In the genomic region with DNA sequence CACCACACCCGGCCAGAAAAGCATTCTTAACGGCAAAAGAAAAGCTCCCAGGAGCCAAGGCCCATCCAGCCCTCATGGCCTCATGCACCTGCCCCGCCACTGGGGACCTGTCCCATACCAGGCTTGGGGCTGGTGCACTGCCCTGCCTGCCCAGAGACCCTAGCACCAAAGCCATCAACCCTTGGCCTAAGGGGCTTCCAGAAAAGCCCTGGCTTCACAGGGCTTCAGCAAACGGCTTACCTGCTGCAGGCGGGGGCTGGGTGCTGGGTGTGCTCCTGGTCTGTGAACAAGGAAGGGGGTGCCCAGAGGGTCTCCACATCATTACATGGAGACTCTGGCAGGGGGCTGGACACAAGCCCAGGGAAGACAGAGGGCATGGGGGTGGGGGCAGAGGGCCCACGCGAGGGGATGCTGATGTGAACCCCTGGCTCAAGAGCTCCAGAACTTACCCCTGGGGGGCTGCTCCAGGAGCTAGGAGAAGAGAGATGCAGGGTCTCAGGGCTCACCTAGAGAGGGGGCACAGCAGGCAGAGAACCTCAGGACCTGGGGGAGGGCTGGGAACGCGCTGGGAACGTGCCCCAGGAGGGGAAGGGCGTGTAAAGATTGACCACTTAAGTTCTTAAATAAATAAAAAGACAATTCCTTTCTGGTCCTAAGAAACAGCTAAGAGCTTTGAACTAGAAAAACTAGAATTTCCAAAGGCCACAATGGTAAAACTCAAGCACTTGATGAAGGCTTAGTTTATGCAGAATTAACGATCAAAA, we compare ENCODE assay signal across 20 cellular contexts.
"Had no signal": no experiment of that assay in that cellular context is flagged by ENCODE, and none has a peak within 500 bp of the region (broad histone marks: within the 10 kb centered on the region; RNA-seq: fewer than 3 reads in every experiment).

No MANE protein-coding gene starts in this region.

- H3K4me3 Mint-ChIP-seq: neural crest cell had no signal

- H3K9me3 ChIP-seq: breast epithelium, esophagus muscularis mucosa, heart right ventricle, prostate gland, right atrium auricular region, tibial nerve had no signal

- H3K27me3 ChIP-seq: breast epithelium, right atrium auricular region had no signal

- DNase-seq: activated CD4-positive, alpha-beta T cell treated with anti-CD3 and anti-CD28 coated beads, Interleukin-2, amount 50 U/mL, for 1 hour; activated CD8-positive, alpha-beta memory T cell treated with anti-CD3 and anti-CD28 coated beads for 24 hours; activated CD8-positive, alpha-beta memory T cell treated with anti-CD3 and anti-CD28 coated beads, Interleukin-2, amount 50 U/mL, for 48 hours; activated effector memory CD4-positive, alpha-beta T cell treated with Interleukin-2 at 50 U/mL for 16 hours; activated naive CD4-positive, alpha-beta T cell treated with anti-CD3 and anti-CD28 coated beads, Interleukin-2, amount 50 U/mL, for 16 hours; activated T-cell treated with anti-CD3 and anti-CD28 coated beads, Interleukin-2, amount 50 U/mL, for 48 hours; aorta; heart right ventricle; stimulated activated CD4-positive, alpha-beta T cell treated with anti-CD3 and anti-CD28 coated beads, Interleukin-12 subunit alpha, Interleukin-12 subunit beta, amount 100 ng/mL, for 4 hours; stimulated activated CD4-positive, alpha-beta T cell treated with anti-CD3 and anti-CD28 coated beads, Interleukin-2, amount 100 ng/mL, for 24 hours; stimulated activated naive CD8-positive, alpha-beta T cell treated with anti-CD3 and anti-CD28 coated beads, Interleukin-15, Interleukin-2, amounts not matched to agents 100 U/mL and 50 U/mL, for 24 hours; substantia nigra; T1000 had no signal

- H3K4me3 ChIP-seq: breast epithelium, coronary artery, esophagus muscularis mucosa, heart right ventricle, prostate gland, right atrium auricular region, tibial nerve had no signal

- H3K27ac ChIP-seq: breast epithelium, coronary artery, esophagus muscularis mucosa, heart right ventricle, right atrium auricular region, tibial nerve had no signal

- H3K36me3 ChIP-seq: breast epithelium, esophagus muscularis mucosa, heart right ventricle, prostate gland, right atrium auricular region, tibial nerve had no signal

- H3K4me1 ChIP-seq: breast epithelium had no signal
